In the genomic region with DNA sequence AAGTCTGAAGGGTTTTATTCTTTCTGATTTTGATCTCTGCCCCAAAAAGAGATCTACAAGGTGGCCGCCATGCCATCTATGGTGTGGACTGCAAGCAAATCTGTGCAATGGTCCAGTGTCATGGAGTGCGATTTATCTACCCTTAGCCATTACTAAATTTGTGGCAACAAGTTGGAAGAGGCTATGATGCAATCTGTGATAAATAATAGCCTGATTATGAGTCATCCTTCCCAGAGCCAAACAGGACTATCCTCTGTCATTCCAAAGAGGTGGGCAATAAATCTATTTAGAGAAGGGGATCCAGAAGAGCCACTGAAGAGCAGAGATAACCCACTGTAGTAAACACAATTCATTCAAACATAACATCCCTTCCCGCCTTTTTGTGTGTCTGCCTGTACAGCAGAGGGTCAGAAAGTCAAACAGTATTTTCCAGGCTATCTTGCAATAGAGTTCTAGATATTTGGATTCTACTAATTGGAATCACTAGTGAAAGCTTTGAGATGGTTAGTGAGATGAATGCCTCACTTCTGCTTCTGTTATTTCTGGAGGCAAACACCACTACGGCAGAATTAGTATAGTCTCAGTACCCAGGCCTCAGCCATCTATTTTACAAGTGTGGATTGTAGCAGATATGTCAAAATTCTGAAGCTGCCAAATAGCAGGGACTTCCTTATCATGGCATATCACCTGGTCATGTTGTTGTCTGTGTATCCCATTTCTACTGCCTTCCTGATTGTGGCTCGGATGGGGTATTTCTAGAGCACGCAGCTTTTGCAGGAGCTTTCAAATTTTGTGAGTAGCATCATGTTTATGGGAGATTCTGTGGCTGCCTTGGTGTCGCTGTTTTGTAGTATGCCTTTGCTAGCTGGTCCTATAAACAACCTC, we compare ENCODE assay signal across 12 cellular contexts.
DNase-seq lines count a peak whose midpoint lies in the region; FAIRE-seq lines count a peak whose summit lies in the region.
"Had no signal": no experiment of that assay in that cellular context is flagged by ENCODE, and none has a peak within 500 bp of the region (broad histone marks: within the 10 kb centered on the region; RNA-seq: fewer than 3 reads in every experiment).

No MANE protein-coding gene starts in this region.

- DNase-seq in AG20443 (ENCODE audit: low spot score), result peak; percentile 41
- DNase-seq in LoVo (ENCODE audit: low spot score), result peak; percentile 37
- peak; percentile 17 to 92 for DNase-seq in lung microvascular endothelial cell (ENCODE audit: low read depth in 2 of 2)
- DNase-seq in NCI-H1436 (lab: John Stamatoyannopoulos, UW), result no peak
- no peak for DNase-seq in GM19239 (ENCODE audit: insufficient read length, low spot score)
- no peak for DNase-seq in KG1 (lab: John Stamatoyannopoulos, UW)
- no peak for DNase-seq in effector CD8-positive, alpha-beta T cell (lab: John Stamatoyannopoulos, UW)
- DNase-seq: activated T-cell treated with anti-CD3 and anti-CD28 coated beads, Interleukin-2, amount 50 U/mL, for 4 hours; NCI-H2171 treated with DMSO at 0.1 percent for 48 hours; stimulated activated naive B cell treated with anti-CD40 and anti-IgM and Interleukin-4, amounts not matched to agents 10 μg/mL and 1 μg/mL and 100 μg/mL, for 72 hours; T-cell had no signal

- peaks cover 18% of the 10 kb centered on the region for H3K36me3 Mint-ChIP-seq in dendritic cell treated with granulocyte-macrophage colony-stimulating factor and Interleukin-4, amounts not matched to agents 40 ng/mL and 50 ng/mL, for 4 days (ENCODE audit: low read depth)
- H3K36me3 Mint-ChIP-seq: stimulated activated naive B cell treated with anti-CD40 and anti-IgM and Interleukin-4, amounts not matched to agents 10 μg/mL and 1 μg/mL and 100 μg/mL, for 72 hours; T-cell had no signal

- H3K4me3 Mint-ChIP-seq in dendritic cell treated with granulocyte-macrophage colony-stimulating factor and Interleukin-4, amounts not matched to agents 40 ng/mL and 50 ng/mL, for 4 days, result no peak overlapping the region
- H3K4me3 Mint-ChIP-seq: activated T-cell treated with anti-CD3 and anti-CD28 coated beads, Interleukin-2, amount 50 U/mL, for 4 hours; stimulated activated naive B cell treated with anti-CD40 and anti-IgM and Interleukin-4, amounts not matched to agents 10 μg/mL and 1 μg/mL and 100 μg/mL, for 72 hours; T-cell had no signal

- peaks cover 16% of the 10 kb centered on the region for H3K9me3 Mint-ChIP-seq in dendritic cell treated with granulocyte-macrophage colony-stimulating factor and Interleukin-4, amounts not matched to agents 40 ng/mL and 50 ng/mL, for 4 days
- H3K9me3 Mint-ChIP-seq: stimulated activated naive B cell treated with anti-CD40 and anti-IgM and Interleukin-4, amounts not matched to agents 10 μg/mL and 1 μg/mL and 100 μg/mL, for 72 hours; T-cell had no signal

- no peak for FAIRE-seq in GM19239 (lab: Jason Lieb, UNC)

- intact Hi-C loops in dendritic cell treated with granulocyte-macrophage colony-stimulating factor and Interleukin-4, amounts not matched to agents 40 ng/mL and 50 ng/mL, for 4 days (cut with micrococcal nuclease), result loop anchor here (5.0 kb wide), 1 partner anchor 36 kb away; no protein-coding TSS in a partner anchor

- peak overlapping the region; percentile 85 for H3K27ac Mint-ChIP-seq in dendritic cell treated with granulocyte-macrophage colony-stimulating factor and Interleukin-4, amounts not matched to agents 40 ng/mL and 50 ng/mL, for 4 days
- H3K27ac Mint-ChIP-seq: stimulated activated naive B cell treated with anti-CD40 and anti-IgM and Interleukin-4, amounts not matched to agents 10 μg/mL and 1 μg/mL and 100 μg/mL, for 72 hours; T-cell had no signal

- peaks cover 8% of the 10 kb centered on the region for H3K27me3 Mint-ChIP-seq in dendritic cell treated with granulocyte-macrophage colony-stimulating factor and Interleukin-4, amounts not matched to agents 40 ng/mL and 50 ng/mL, for 4 days

- peaks cover 50% of the 10 kb centered on the region for H3K4me1 Mint-ChIP-seq in dendritic cell treated with granulocyte-macrophage colony-stimulating factor and Interleukin-4, amounts not matched to agents 40 ng/mL and 50 ng/mL, for 4 days (ENCODE audit: low read depth)
- H3K4me1 Mint-ChIP-seq: stimulated activated naive B cell treated with anti-CD40 and anti-IgM and Interleukin-4, amounts not matched to agents 10 μg/mL and 1 μg/mL and 100 μg/mL, for 72 hours; T-cell had no signal

Comparison
In these comparisons a context has a peak if more than half of its experiments do, and no peak if none do; other contexts are left out.
1. DNase-seq: peak in AG20443 (single experiment), LoVo (single experiment) and lung microvascular endothelial cell (2 of 2); none in NCI-H1436 (single experiment), GM19239 (single experiment), KG1 (single experiment) and effector CD8-positive, alpha-beta T cell (single experiment).